In the genomic region with DNA sequence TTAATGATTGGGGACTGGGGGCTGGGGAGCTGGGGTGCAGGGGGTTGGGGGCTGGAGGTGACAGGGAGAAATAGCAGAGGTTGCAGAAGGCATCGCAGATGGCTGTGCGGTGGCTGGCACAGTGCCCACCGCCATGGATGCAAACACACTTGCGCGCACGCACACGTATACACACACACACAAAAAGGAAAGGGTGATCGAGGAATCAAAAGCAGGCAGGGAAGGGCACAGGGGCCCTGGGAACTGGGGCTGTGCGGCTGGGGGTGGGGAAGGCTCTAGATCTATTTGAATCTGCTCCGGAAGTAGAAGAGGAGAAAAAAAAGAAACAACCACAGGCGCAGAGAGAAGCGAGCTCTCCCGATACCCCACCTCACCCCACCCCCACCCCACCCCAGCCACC, we compare ENCODE assay signal across 9 cellular contexts. TPM values are rescaled to one million over a fixed set of nuclear protein-coding genes. Genes with fewer than 3 reads are reported as not detected.
A peak's percentile ranks its signal among the peaks of the same experiment; 100 is the strongest.
DNase-seq lines count a peak whose midpoint lies in the region; ATAC-seq lines count a peak whose summit lies in the region.
"Had no signal": no experiment of that assay in that cellular context is flagged by ENCODE, and none has a peak within 500 bp of the region (broad histone marks: within the 10 kb centered on the region; RNA-seq: fewer than 3 reads in every experiment).

No MANE protein-coding gene starts in this region.

- H3K9me3 Mint-ChIP-seq in CD4-positive, alpha-beta memory T cell: peaks cover 0 to 2% (median 0%) of the 10 kb centered on the region in 8 donors
- no peaks in the 10 kb centered on the region for H3K9me3 Mint-ChIP-seq in T-cell

- no peak overlapping the region for H3K27ac ChIP-seq in CD4-positive, alpha-beta memory T cell (ENCODE audit: low read depth, low read length)

- H3K4me3 ChIP-seq in CD4-positive, alpha-beta memory T cell (ENCODE audit: low read length in 2 of 2): no peak overlapping the region
- H3K4me3 ChIP-seq in H7 (ENCODE audit: insufficient read depth, low read depth, low read length): no peak overlapping the region

- H3K4me3 Mint-ChIP-seq in CD4-positive, alpha-beta memory T cell: peak overlapping the region; percentile 71 to 89 (median 82)
- peak overlapping the region; percentile 64 to 76 (median 74) for H3K4me3 Mint-ChIP-seq in T-cell

- POLR2A ChIA-PET in CD4-positive, alpha-beta memory T cell (lab: Charles Lee; ENCODE audit: partially characterized antibody): no interaction called here
- POLR2A ChIA-PET in T-cell (lab: Charles Lee): no interaction called here

- H3K36me3 Mint-ChIP-seq in CD4-positive, alpha-beta memory T cell: peaks cover 0 to 6% of the 10 kb centered on the region in 2 donors
- H3K36me3 Mint-ChIP-seq in T-cell: peaks cover 18% of the 10 kb centered on the region

- DNase-seq in CD4-positive, alpha-beta memory T cell: peak in 3 of 5 donors; percentile 1 to 3 (median 2)
- DNase-seq in NCI-H1105 treated with DMSO at 0.1 percent for 48 hours (lab: John Stamatoyannopoulos, UW) (peak; percentile 77), T-cell (peak in 22 of 34 experiments; percentile 2 to 36 (median 14)), globus pallidus (ENCODE audit: low spot score) (peak; percentile 43), H7 (no peak), Right ventricle myocardium inferior (ENCODE audit: missing footprints) (no peak)
- DNase-seq: NK-92 treated with Interleukin-12 subunit alpha and Interleukin-12 subunit beta, amount 100 ng/mL, for 24 hours had no signal

- CTCF ChIA-PET in CD4-positive, alpha-beta memory T cell (lab: Charles Lee; ENCODE audit: partially characterized antibody): no interaction called here
- CTCF ChIA-PET in T-cell (lab: Charles Lee): interaction anchor here (0.6 to 1.0 kb wide), 3 partner anchors 23 to 769 kb away, joined by 3 to 6 read pairs (median 5); no protein-coding TSS in a partner anchor

- H3K36me3 ChIP-seq in CD4-positive, alpha-beta memory T cell (ENCODE audit: insufficient read depth, low read length): no peaks in the 10 kb centered on the region
- H3K36me3 ChIP-seq in H7 (replicated peaks; ENCODE audit: control insufficient read depth, insufficient read depth, low read length): no peaks in the 10 kb centered on the region

- peak in 3 of 4 experiments; percentile 46 to 79 (median 61) for ATAC-seq in T-cell (replicated peaks in 1 of 4)
- ATAC-seq in GM21619 (IDR thresholded peaks at IDR 0.05; ENCODE audit: unreplicated experiment): no peak
- no peak for ATAC-seq in GM19467 (IDR thresholded peaks at IDR 0.05; ENCODE audit: unreplicated experiment)
- no peak for ATAC-seq in Right ventricle myocardium inferior

- H3K4me1 ChIP-seq in CD4-positive, alpha-beta memory T cell (ENCODE audit: insufficient read depth, low read length): peaks cover 5% of the 10 kb centered on the region

- no peaks in the 10 kb centered on the region for H3K27me3 ChIP-seq in CD4-positive, alpha-beta memory T cell (ENCODE audit: insufficient read depth, low read length)
- H3K27me3 ChIP-seq in H7 (ENCODE audit: control insufficient read depth, insufficient read depth, low read length): no peaks in the 10 kb centered on the region; the same call in 1 of the 2 replicates

- H3K4me1 Mint-ChIP-seq in CD4-positive, alpha-beta memory T cell: peaks cover 2 to 11% (median 6%) of the 10 kb centered on the region in 4 donors
- H3K4me1 Mint-ChIP-seq in T-cell: peaks cover 9 to 18% (median 11%) of the 10 kb centered on the region in 3 donors

- no peaks in the 10 kb centered on the region for H3K27me3 Mint-ChIP-seq in CD4-positive, alpha-beta memory T cell
- H3K27me3 Mint-ChIP-seq in T-cell: no peaks in the 10 kb centered on the region

- H3K27ac Mint-ChIP-seq in CD4-positive, alpha-beta memory T cell: peak overlapping the region in 3 of 7 donors; percentile 21 to 62 (median 52)
- peak overlapping the region; percentile 9 to 62 for H3K27ac Mint-ChIP-seq in T-cell

- no peaks in the 10 kb centered on the region for H3K9me3 ChIP-seq in CD4-positive, alpha-beta memory T cell (ENCODE audit: control insufficient read depth in 1 of 2, low read length in 2 of 2)

- intact Hi-C loops in CD4-positive, alpha-beta memory T cell (cut with micrococcal nuclease): no loop called here
- intact Hi-C loops in Right ventricle myocardium inferior (cut with DNase I): no loop called here

RNA-seq across cellular contexts. Expression of a gene that starts 39.4 kb away (rescaled TPM):
- total RNA-seq in CD4-positive, alpha-beta memory T cell: under 1 TPM; 0.35 to 0.36 TPM
- polyA plus RNA-seq in CD4-positive, alpha-beta memory T cell: not detected
- 1 to 10 TPM in 1 of 5 donors, under 1 TPM in 4; 0.15 to 1.3 (median 0.44) TPM for total RNA-seq in T-cell
- total RNA-seq in H7 (2014; rRNA removed; shearing (Covaris generic)): 2.2 and 3.4 TPM in 2 replicates
- 0.60 TPM for total RNA-seq in Right ventricle myocardium inferior

RNA-seq across cellular contexts. Expression of a gene that starts 42.7 kb away (rescaled TPM):
- 10 to 100 TPM; 60.7 to 63.5 TPM for total RNA-seq in CD4-positive, alpha-beta memory T cell
- polyA plus RNA-seq in CD4-positive, alpha-beta memory T cell: 10 to 100 TPM; 61.0 to 95.1 TPM
- 100 to 1,000 TPM in 2 of 5 donors, 10 to 100 TPM in 3; 56.5 to 121 (median 63.7) TPM for total RNA-seq in T-cell
- 58.1 and 62.8 TPM in 2 replicates for total RNA-seq in H7 (2014; rRNA removed; shearing (Covaris generic))
- total RNA-seq in Right ventricle myocardium inferior: 19.8 TPM

RNA-seq across cellular contexts. Expression of a gene that starts 43.9 kb away (rescaled TPM):
- total RNA-seq in CD4-positive, alpha-beta memory T cell: 10 to 100 TPM; 25.6 to 26.2 TPM
- polyA plus RNA-seq in CD4-positive, alpha-beta memory T cell: 10 to 100 TPM; 10.9 to 15.5 TPM
- total RNA-seq in T-cell: 10 to 100 TPM; 13.3 to 26.4 (median 20.5) TPM
- total RNA-seq in H7 (2014; rRNA removed; shearing (Covaris generic)): 12.1 and 14.0 TPM in 2 replicates
- 16.0 TPM for total RNA-seq in Right ventricle myocardium inferior

RNA-seq across cellular contexts. Expression of a gene that starts 55.4 kb away (rescaled TPM):
- 100 to 1,000 TPM; 492 to 498 TPM for total RNA-seq in CD4-positive, alpha-beta memory T cell
- polyA plus RNA-seq in CD4-positive, alpha-beta memory T cell: 100 to 1,000 TPM in 1 of 2 donors, 10 to 100 TPM in 1; 65.7 to 108 TPM
- total RNA-seq in T-cell (100 to 1,000 TPM; 321 to 526 (median 484) TPM), Right ventricle myocardium inferior (15.5 TPM)
- 83.3 and 94.9 TPM in 2 replicates for total RNA-seq in H7 (2014; rRNA removed; shearing (Covaris generic))

Comparison
In these comparisons a context has a peak if more than half of its experiments do, and no peak if none do; other contexts are left out.
1. DNase-seq: peak in CD4-positive, alpha-beta memory T cell (3 of 5), NCI-H1105 treated with DMSO at 0.1 percent for 48 hours (single experiment), T-cell (22 of 34) and globus pallidus (single experiment); none in H7 (single experiment) and Right ventricle myocardium inferior (single experiment).
2. ATAC-seq: peak in T-cell (3 of 4); none in GM21619 (single experiment), GM19467 (single experiment) and Right ventricle myocardium inferior (single experiment).